ENCODE assay signal across 1 cellular context in the genomic region with DNA sequence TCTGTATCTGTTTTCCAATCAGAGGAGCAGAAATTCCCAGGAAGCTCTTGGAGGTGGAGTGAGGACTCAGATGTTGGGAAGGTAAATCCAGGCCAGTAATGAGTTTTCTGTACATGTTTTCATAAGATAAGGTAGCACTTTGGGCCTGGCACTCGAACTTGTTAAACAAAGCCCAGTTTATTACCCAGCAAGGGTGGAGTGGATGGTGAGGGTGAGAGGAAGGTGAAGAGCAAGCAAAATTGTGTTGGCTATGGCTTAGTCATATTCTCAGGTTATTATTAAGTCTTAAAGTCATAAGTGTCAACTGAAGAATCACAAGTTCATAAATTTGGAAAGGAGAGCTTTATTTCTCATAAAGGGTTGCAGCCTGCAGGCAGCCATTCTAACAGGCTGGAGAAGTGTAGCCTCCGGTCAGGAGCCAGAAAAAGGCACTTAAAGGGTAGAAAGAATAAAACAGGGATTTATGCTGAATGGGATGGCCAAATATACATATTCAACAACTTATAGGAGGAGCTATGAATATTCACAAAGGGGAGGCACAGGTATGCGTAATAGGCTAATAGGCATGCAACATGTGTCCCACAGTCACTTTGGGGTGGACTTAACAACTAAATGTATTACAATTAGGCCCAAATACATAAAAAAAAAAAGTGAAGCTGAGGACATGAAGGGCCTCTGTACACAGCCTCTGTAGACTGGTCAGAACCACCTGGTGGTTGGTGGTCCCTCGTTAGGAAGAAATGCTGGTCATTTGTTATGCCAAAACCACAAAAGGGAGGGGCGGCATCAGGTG.
TF ChIP-seq lines count a peak whose summit lies in the region.

No MANE protein-coding gene starts in this region.

TF ChIP-seq in GM23338, 12 proteins besides CTCF, POLR2A, EP300 and RAD21 (continued from another document):
- TF ChIP-seq ZNF462 (CRISPR knock-in tag; IDR thresholded peaks at IDR 0.05) = no peak
- TF ChIP-seq JUNB (IDR thresholded peaks at IDR 0.05; ENCODE audit: unreplicated experiment) = no peak
- TF ChIP-seq ZNF114 (CRISPR knock-in tag; IDR thresholded peaks at IDR 0.05) = no peak
